Comparison of ENCODE assay signal across 18 cellular contexts in the genomic region with DNA sequence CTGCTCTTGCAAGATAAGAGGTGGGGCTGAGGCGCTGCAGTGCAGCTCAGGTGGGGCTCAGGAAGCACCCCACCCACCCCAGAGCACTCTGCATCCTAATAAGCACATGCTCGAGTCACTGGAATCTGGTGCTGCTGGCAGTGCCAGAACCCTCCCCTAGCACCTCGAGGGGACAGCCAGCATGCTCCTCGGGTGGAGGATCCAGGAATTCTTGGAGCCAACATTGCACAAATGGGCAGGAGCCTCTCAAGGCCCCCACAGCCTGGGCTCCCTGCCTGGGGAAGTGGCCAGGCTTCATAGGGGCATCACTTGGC. TPM values are rescaled to one million over a fixed set of nuclear protein-coding genes. Genes with fewer than 3 reads are reported as not detected.
"Had no signal": no experiment of that assay in that cellular context is flagged by ENCODE, and none has a peak within 500 bp of the region (broad histone marks: within the 10 kb centered on the region; RNA-seq: fewer than 3 reads in every experiment).

No MANE protein-coding gene starts in this region.

- ATAC-seq: activated CD8-positive, alpha-beta T cell treated with anti-CD3 and anti-CD28 coated beads, Interleukin-2, amount 10 ng/mL, durations not matched to agents 7 days and 5 days; activated T-cell treated with anti-CD3 and anti-CD28 coated beads, Interleukin-2, amount 50 U/mL, for 72 hours; naive thymus-derived CD4-positive, alpha-beta T cell had no signal

- H3K4me1 ChIP-seq: uterus had no signal

- H3K9me3 ChIP-seq: thoracic aorta, uterus had no signal

- DNase-seq: activated CD4-positive, alpha-beta T cell treated with anti-CD3 and anti-CD28 coated beads for 1 hour; activated CD8-positive, alpha-beta memory T cell treated with anti-CD3 and anti-CD28 coated beads, Interleukin-2, amount 50 U/mL, for 48 hours; activated CD8-positive, alpha-beta T cell treated with anti-CD3 and anti-CD28 coated beads, Interleukin-2, amount 10 ng/mL, durations not matched to agents 7 days and 5 days; activated gamma-delta T cell treated with Interleukin-2 at 50 U/mL for 16 hours; activated T-cell treated with anti-CD3 and anti-CD28 coated beads, Interleukin-2, amount 50 U/mL, for 72 hours; mammary epithelial cell; naive thymus-derived CD4-positive, alpha-beta T cell; retina; stimulated activated CD4-positive, alpha-beta T cell treated with anti-CD3 and anti-CD28 coated beads, Interleukin-12 subunit alpha, Interleukin-12 subunit beta, amount 100 ng/mL, for 4 hours; stimulated activated CD4-positive, alpha-beta T cell treated with anti-CD3 and anti-CD28 coated beads, Interleukin-2, amount 100 ng/mL, for 24 hours; T-helper 1 cell; T1000; uterus had no signal

- H3K27me3 ChIP-seq: uterus had no signal

- H3K27ac ChIP-seq: epithelial cell of prostate, thoracic aorta, uterus had no signal

- H3K4me3 ChIP-seq: thoracic aorta, uterus had no signal

- H3K36me3 ChIP-seq: uterus had no signal

RNA-seq across cellular contexts. Expression of gene CABP7, which starts 27.5 kb away (rescaled TPM):
- total RNA-seq: activated CD8-positive, alpha-beta T cell treated with anti-CD3 and anti-CD28 coated beads, Interleukin-2, amount 10 ng/mL, durations not matched to agents 7 days and 5 days; astrocyte; bronchial epithelial cell; dermis microvascular lymphatic vessel endothelial cell had no signal
- polyA plus RNA-seq: mammary epithelial cell had no signal
